Comparison of ENCODE assay signal across 11 cellular contexts in the genomic region with DNA sequence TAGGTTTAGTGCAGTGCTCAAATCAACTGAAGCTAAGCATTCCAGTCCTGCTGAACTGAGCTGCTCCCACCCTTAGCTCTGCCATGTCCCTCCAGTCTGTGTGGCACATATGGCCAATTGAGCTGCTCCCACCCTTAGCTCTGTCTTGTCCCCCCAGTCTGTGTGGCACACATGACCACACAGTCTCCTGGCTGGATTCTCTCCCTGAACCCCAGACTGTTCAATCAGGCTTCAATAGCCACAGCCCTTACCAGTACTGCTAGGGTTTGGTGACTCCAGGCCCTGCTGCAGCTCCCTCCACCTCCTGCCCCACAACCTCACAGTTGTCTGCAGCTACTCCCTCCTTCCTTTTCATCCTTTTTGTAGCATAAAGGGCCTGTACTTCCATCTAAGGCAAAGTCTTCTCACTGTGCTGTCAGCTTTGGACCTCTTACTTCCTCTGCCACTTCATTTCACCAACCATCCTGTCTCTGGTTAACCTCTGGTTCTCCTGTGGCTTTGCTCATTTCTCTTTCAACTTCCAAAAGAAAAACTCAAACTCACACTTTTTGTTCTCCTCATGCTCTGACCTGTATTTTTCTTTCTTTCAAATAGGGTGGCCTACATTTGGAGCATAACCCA.
A peak's percentile ranks its signal among the peaks of the same experiment; 100 is the strongest.
DNase-seq lines count a peak whose midpoint lies in the region; ATAC-seq lines count a peak whose summit lies in the region.
"Had no signal": no experiment of that assay in that cellular context is flagged by ENCODE, and none has a peak within 500 bp of the region (broad histone marks: within the 10 kb centered on the region; RNA-seq: fewer than 3 reads in every experiment).

No MANE protein-coding gene starts in this region.

- peak; percentile 83 for ATAC-seq in GM18498 (IDR thresholded peaks at IDR 0.05; ENCODE audit: unreplicated experiment)
- peak; percentile 75 for ATAC-seq in GM19397 (IDR thresholded peaks at IDR 0.05; ENCODE audit: unreplicated experiment)
- peak; percentile 58 for ATAC-seq in HG03025 (IDR thresholded peaks at IDR 0.05; ENCODE audit: low FRiP score, unreplicated experiment)

- H3K9me3 Mint-ChIP-seq in T-helper 2 cell treated with Interferon-gamma antibody and Interleukin-4, amounts not matched to agents 5 μg/mL and 100 μg/mL, for 36 hours = peaks cover 10% of the 10 kb centered on the region

- DNase-seq in T-helper 2 cell treated with Interferon-gamma antibody and Interleukin-4, amounts not matched to agents 5 μg/mL and 100 μg/mL, for 36 hours (ENCODE audit: low spot score) = peak; percentile 8
- DNase-seq in SIG-M5 (lab: John Stamatoyannopoulos, UW) (no peak), AML-193 (lab: John Stamatoyannopoulos, UW) (no peak), NCI-H1694 (lab: John Stamatoyannopoulos, UW) (no peak), NCI-H524 treated with DMSO at 0.1 percent for 48 hours (lab: John Stamatoyannopoulos, UW) (no peak)
- DNase-seq: DMS79, foreskin fibroblast, NCI-H446 had no signal

- peak overlapping the region; percentile 57 for H3K4me3 Mint-ChIP-seq in T-helper 2 cell treated with Interferon-gamma antibody and Interleukin-4, amounts not matched to agents 5 μg/mL and 100 μg/mL, for 36 hours

- peaks cover 23% of the 10 kb centered on the region for H3K4me1 Mint-ChIP-seq in T-helper 2 cell treated with Interferon-gamma antibody and Interleukin-4, amounts not matched to agents 5 μg/mL and 100 μg/mL, for 36 hours (ENCODE audit: low read depth)

- peaks cover 3% of the 10 kb centered on the region for H3K36me3 Mint-ChIP-seq in T-helper 2 cell treated with Interferon-gamma antibody and Interleukin-4, amounts not matched to agents 5 μg/mL and 100 μg/mL, for 36 hours (ENCODE audit: low read depth)

- H3K27ac Mint-ChIP-seq in T-helper 2 cell treated with Interferon-gamma antibody and Interleukin-4, amounts not matched to agents 5 μg/mL and 100 μg/mL, for 36 hours = peak overlapping the region; percentile 41

- H3K27me3 Mint-ChIP-seq in T-helper 2 cell treated with Interferon-gamma antibody and Interleukin-4, amounts not matched to agents 5 μg/mL and 100 μg/mL, for 36 hours (ENCODE audit: low read depth) = peaks cover 17% of the 10 kb centered on the region
